17 cellular contexts compared by ENCODE assay signal in the genomic region with DNA sequence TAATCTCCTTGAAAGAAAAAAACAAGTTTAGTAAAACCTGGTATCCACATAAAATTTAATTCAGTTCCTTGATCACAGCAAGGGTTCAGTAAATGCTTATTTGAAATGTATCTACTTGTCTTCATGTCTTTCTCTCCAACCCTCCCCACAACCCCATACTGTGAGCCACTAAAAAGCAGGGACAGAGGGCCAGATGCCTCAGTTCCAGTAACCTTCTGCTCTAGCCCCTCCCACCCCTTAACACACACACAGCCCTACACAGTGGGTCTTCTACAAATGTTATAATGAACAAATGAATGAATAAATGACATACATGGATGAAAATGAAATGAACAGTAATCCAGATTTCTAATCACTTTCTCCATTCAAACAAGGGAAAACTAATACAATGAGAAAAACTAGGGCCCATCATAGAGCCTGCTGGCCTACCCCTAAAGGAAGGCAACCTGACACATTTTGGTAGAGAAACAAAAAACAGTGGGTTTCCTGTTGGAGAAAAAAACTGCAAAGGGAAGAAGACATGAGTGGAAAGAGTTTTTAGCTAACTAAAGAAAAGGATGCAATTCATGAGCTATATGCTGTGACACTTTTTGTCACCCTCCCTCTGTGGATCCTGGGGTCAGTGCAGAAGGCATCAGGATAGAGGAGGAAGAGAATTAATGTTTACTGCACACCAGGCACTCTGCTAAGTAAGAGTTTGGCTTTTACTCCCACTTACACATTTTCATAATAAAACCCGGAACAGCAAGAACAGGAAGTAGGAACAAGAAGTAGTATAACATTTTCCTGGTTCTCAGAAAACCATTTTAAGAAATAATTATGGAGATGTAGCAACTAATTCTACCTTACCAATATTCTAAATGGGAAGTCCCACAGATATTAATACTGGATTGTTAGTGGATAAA. TPM values are rescaled to one million over a fixed set of nuclear protein-coding genes. Genes with fewer than 3 reads are reported as not detected.
DNase-seq lines count a peak whose midpoint lies in the region; ATAC-seq and TF ChIP-seq lines count a peak whose summit lies in the region.
"Had no signal": no experiment of that assay in that cellular context is flagged by ENCODE, and none has a peak within 500 bp of the region (broad histone marks: within the 10 kb centered on the region; RNA-seq: fewer than 3 reads in every experiment).

No MANE protein-coding gene starts in this region.

- H3K4me1 ChIP-seq in OCI-LY1 (ENCODE audit: insufficient read depth, low read length, severe bottlenecking), result peaks cover 22% of the 10 kb centered on the region
- peaks cover 16% of the 10 kb centered on the region for H3K4me1 ChIP-seq in suprapubic skin
- H3K4me1 ChIP-seq: foreskin keratinocyte, SJCRH30 had no signal

- 48% methylated on average over 1 of the region's 1 CpG for WGBS in suprapubic skin

- TF ChIP-seq EP300 in suprapubic skin (IDR thresholded peaks at IDR 0.05), result no peak

- intact Hi-C loops in left ventricle myocardium superior (cut with micrococcal nuclease), result no loop called here
- intact Hi-C loops in cardiac septum (cut with DNase I), result no loop called here

- H3K36me3 ChIP-seq in OCI-LY1 (ENCODE audit: insufficient read depth, low read length), result no peaks in the 10 kb centered on the region
- no peaks in the 10 kb centered on the region for H3K36me3 ChIP-seq in suprapubic skin

- peaks cover 46% of the 10 kb centered on the region for H3K4me1 Mint-ChIP-seq in central memory CD8-positive, alpha-beta T cell

- H2AFZ ChIP-seq in OCI-LY1 (ENCODE audit: low read length), result peak overlapping the region; percentile 10; the same call in 1 of the 2 replicates

- peaks cover 5% of the 10 kb centered on the region for H3K36me3 Mint-ChIP-seq in central memory CD8-positive, alpha-beta T cell (ENCODE audit: insufficient read depth)

- H4K20me1 ChIP-seq in OCI-LY1 (ENCODE audit: insufficient read depth, low read length), result no peaks in the 10 kb centered on the region

- peak; percentile 41 for ATAC-seq in left ventricle myocardium superior
- ATAC-seq in central memory CD8-positive, alpha-beta T cell (replicated peaks; ENCODE audit: extremely low read depth, poor library complexity, severe bottlenecking), result no peak
- ATAC-seq in HG02623 (IDR thresholded peaks at IDR 0.05; ENCODE audit: unreplicated experiment), result no peak
- no peak for ATAC-seq in HG02798 (IDR thresholded peaks at IDR 0.05; ENCODE audit: poor library complexity, unreplicated experiment)
- ATAC-seq: foreskin keratinocyte had no signal

- H3K4me2 ChIP-seq in OCI-LY1 (ENCODE audit: low read length), result no peak overlapping the region

- H3K9ac ChIP-seq in OCI-LY1 (ENCODE audit: low read length), result no peak overlapping the region

- H3K79me2 ChIP-seq in OCI-LY1 (ENCODE audit: insufficient read depth, low read length), result no peaks in the 10 kb centered on the region

- DNase-seq in left ventricle myocardium superior (no peak), cardiac septum (ENCODE audit: low spot score) (no peak), suprapubic skin (ENCODE audit: low spot score in 2 of 2) (no peak), NCI-H774 (lab: John Stamatoyannopoulos, UW) (no peak)
- DNase-seq in central memory CD8-positive, alpha-beta T cell (ENCODE audit: low spot score in 2 of 2), result no peak
- DNase-seq: activated CD4-positive, CD25-positive, alpha-beta regulatory T cell treated with anti-CD3 and anti-CD28 coated beads, Interleukin-2, amount 50 U/mL, for 72 hours; C1 segment of cervical spinal cord; dorsolateral prefrontal cortex; foreskin keratinocyte; kidney; NCI-H1105 treated with DMSO at 0.1 percent for 48 hours; NCI-H524; SJCRH30 had no signal

- no peaks in the 10 kb centered on the region for H3F3A ChIP-seq in OCI-LY1 (ENCODE audit: insufficient read depth, low read length)

- no peak for TF ChIP-seq CTCF in OCI-LY1 (IDR thresholded peaks at IDR 0.05; ENCODE audit: low read length)
- TF ChIP-seq CTCF in suprapubic skin (IDR thresholded peaks at IDR 0.05), result no peak

- H3K9me3 ChIP-seq in OCI-LY1 (ENCODE audit: low read length) (no peaks in the 10 kb centered on the region), suprapubic skin (no peaks in the 10 kb centered on the region)
- H3K9me3 ChIP-seq: SJCRH30 had no signal

- H3K9me3 Mint-ChIP-seq in central memory CD8-positive, alpha-beta T cell, result peaks cover 5% of the 10 kb centered on the region

- no peak overlapping the region for H3K4me3 Mint-ChIP-seq in central memory CD8-positive, alpha-beta T cell
- H3K4me3 Mint-ChIP-seq: neural crest cell had no signal

- no peaks in the 10 kb centered on the region for H3K27me3 ChIP-seq in OCI-LY1 (ENCODE audit: insufficient read depth, low read length)
- H3K27me3 ChIP-seq in suprapubic skin, result no peaks in the 10 kb centered on the region
- H3K27me3 ChIP-seq: dorsolateral prefrontal cortex, foreskin keratinocyte, SJCRH30 had no signal

- H3K27ac Mint-ChIP-seq in central memory CD8-positive, alpha-beta T cell (ENCODE audit: low read depth), result peak overlapping the region; percentile 40

- no peaks in the 10 kb centered on the region for H3K27me3 Mint-ChIP-seq in central memory CD8-positive, alpha-beta T cell

- TF ChIP-seq POLR2A in suprapubic skin (IDR thresholded peaks at IDR 0.05), result no peak

- no peaks in the 10 kb centered on the region for H3K9me2 ChIP-seq in OCI-LY1 (ENCODE audit: low read depth, low read length)

- no peak overlapping the region for H3K4me3 ChIP-seq in OCI-LY1 (ENCODE audit: low read depth, low read length, poor library complexity, severe bottlenecking)
- H3K4me3 ChIP-seq in suprapubic skin, result no peak overlapping the region
- H3K4me3 ChIP-seq: dorsolateral prefrontal cortex, SJCRH30 had no signal

- H3K27ac ChIP-seq in OCI-LY1 (ENCODE audit: low read depth, low read length, poor library complexity, severe bottlenecking) (no peak overlapping the region), suprapubic skin (peak overlapping the region; percentile 19)
- H3K27ac ChIP-seq: foreskin keratinocyte, SJCRH30 had no signal

RNA-seq across cellular contexts. Expression of a gene that starts 38.1 kb away (rescaled TPM):
- total RNA-seq in left ventricle myocardium superior (13.0 TPM), cardiac septum (11.4 TPM), suprapubic skin (10 to 100 TPM in 3 of 4 donors, 1 to 10 TPM in 1; 9.8 to 49.6 (median 22.2) TPM)
- total RNA-seq: foreskin keratinocyte had no signal
